Comparison of ENCODE assay signal across 28 cellular contexts in genomic region chr3:124516333-124516732, GRCh38.
"Had no signal": no experiment of that assay in that cellular context is flagged by ENCODE, and none has a peak within 500 bp of the region (broad histone marks: within the 10 kb centered on the region; RNA-seq: fewer than 3 reads in every experiment).

No MANE protein-coding gene starts in this region.

- H3K27me3 ChIP-seq: adrenal gland, body of pancreas, esophagus muscularis mucosa, gastrocnemius medialis had no signal

- H3K27ac ChIP-seq: adrenal gland, body of pancreas, esophagus muscularis mucosa, foreskin keratinocyte, gastrocnemius medialis had no signal

- H3K4me1 ChIP-seq: foreskin keratinocyte, gastrocnemius medialis had no signal

- H3K4me3 ChIP-seq: adrenal gland, body of pancreas, esophagus muscularis mucosa, gastrocnemius medialis had no signal

- DNase-seq: activated CD4-positive, alpha-beta T cell treated with anti-CD3 and anti-CD28 coated beads for 1 hour; activated CD4-positive, alpha-beta T cell treated with anti-CD3 and anti-CD28 coated beads for 48 hours; activated CD4-positive, alpha-beta T cell treated with anti-CD3 and anti-CD28 coated beads, Interleukin-2, amount 50 U/mL, for 1 hour; activated CD4-positive, alpha-beta T cell treated with anti-CD3 and anti-CD28 coated beads, Interleukin-2, amount 50 U/mL, for 48 hours; activated CD4-positive, CD25-positive, alpha-beta regulatory T cell; activated CD8-positive, alpha-beta memory T cell treated with anti-CD3 and anti-CD28 coated beads for 24 hours; activated CD8-positive, alpha-beta T cell treated with anti-CD3 and anti-CD28 coated beads for 36 hours; activated effector memory CD4-positive, alpha-beta T cell treated with Interleukin-2 at 50 U/mL for 16 hours; activated gamma-delta T cell treated with Interleukin-2 at 50 U/mL for 16 hours; activated naive CD4-positive, alpha-beta T cell treated with anti-CD3 and anti-CD28 coated beads, Interleukin-2, amount 50 U/mL, for 16 hours; activated naive CD4-positive, alpha-beta T cell treated with Interleukin-2 at 50 U/mL for 16 hours; activated naive CD8-positive, alpha-beta T cell treated with anti-CD3 and anti-CD28 coated beads, Interleukin-2, amount 50 U/mL, for 24 hours; activated T-cell treated with anti-CD3 and anti-CD28 coated beads, Interleukin-2, amount 50 U/mL, for 4 hours; adrenal gland; amygdala; aorta; body of pancreas; cortex of kidney; dermis blood vessel endothelial cell; effector CD4-positive, alpha-beta T cell; effector memory CD8-positive, alpha-beta T cell; erythroblast; foreskin keratinocyte; gastrocnemius medialis; T-helper 1 cell; T-helper 17 cell; T1000 had no signal

- H3K9me3 ChIP-seq: adrenal gland, body of pancreas, esophagus muscularis mucosa, gastrocnemius medialis had no signal

- H3K36me3 ChIP-seq: adrenal gland, gastrocnemius medialis had no signal
